In genomic region chr1:110336300-110337039, GRCh38 we compare ENCODE assay signal across 1 cellular context.
TF ChIP-seq lines count a peak whose summit lies in the region.

No MANE protein-coding gene starts in this region.

TF ChIP-seq in K562, 482 proteins besides CTCF, POLR2A, EP300 and RAD21 (continued from another document):
- TF ChIP-seq RNF219 (CRISPR knock-in tag; IDR thresholded peaks at IDR 0.05) (no peak), DIDO1 (tag; IDR thresholded peaks at IDR 0.05; ENCODE audit: low read depth) (no peak), ZEB2 (IDR thresholded peaks at IDR 0.05) (peak; percentile 60; the same call in 1 of the 2 replicates), ATF7 (IDR thresholded peaks at IDR 0.05) (peak; percentile 44; the same call in 1 of the 2 replicates), HINFP (tag; conservative IDR thresholded peaks at IDR 0.05; ENCODE audit: low read depth) (no peak), IFI16 (CRISPR knock-in tag; IDR thresholded peaks at IDR 0.05) (no peak), ZBTB49 (CRISPR knock-in tag; IDR thresholded peaks at IDR 0.05; ENCODE audit: borderline replicate concordance) (no peak), NR2C1 (IDR thresholded peaks at IDR 0.05) (no peak), NR2C1 (tag; IDR thresholded peaks at IDR 0.05) (0 out of 2 replicates have a peak, but pooled peaks have one; percentile 14), ZNF146 (CRISPR knock-in tag; IDR thresholded peaks at IDR 0.05; ENCODE audit: unreplicated experiment) (no peak), ARID1B (IDR thresholded peaks at IDR 0.05) (peak; percentile 81), RFX5 (IDR thresholded peaks at IDR 0.05; ENCODE audit: low read depth, low read length) (no peak), STAT5B (CRISPR knock-in tag; IDR thresholded peaks at IDR 0.05) (no peak), RFX1 (IDR thresholded peaks at IDR 0.05) (no peak), PML (IDR thresholded peaks at IDR 0.05; ENCODE audit: low read length) (no peak), SRSF1 (IDR thresholded peaks at IDR 0.05; ENCODE audit: low read depth, low read length) (no peak), NR0B1 (IDR thresholded peaks at IDR 0.05; ENCODE audit: partially characterized antibody) (no peak), RERE (CRISPR knock-in tag; IDR thresholded peaks at IDR 0.05; ENCODE audit: borderline replicate concordance) (no peak), STAT6 (CRISPR knock-in tag; IDR thresholded peaks at IDR 0.05) (no peak), KDM1A (IDR thresholded peaks at IDR 0.05) (peak; percentile 93 to 95), ZNF324 (CRISPR knock-in tag; IDR thresholded peaks at IDR 0.05) (no peak), THRAP3 (IDR thresholded peaks at IDR 0.05; ENCODE audit: borderline replicate concordance) (no peak), AFF4 (CRISPR knock-in tag; IDR thresholded peaks at IDR 0.05) (no peak), SMARCE1 (IDR thresholded peaks at IDR 0.05) (peak; percentile 96), JUND (IDR thresholded peaks at IDR 0.05; ENCODE audit: borderline replicate concordance, low read depth, low read length) (peak; percentile 94), JUND (tag; IDR thresholded peaks at IDR 0.05; ENCODE audit: borderline replicate concordance, low read depth, low read length) (peak; percentile 95), ZNF282 (CRISPR knock-in tag; IDR thresholded peaks at IDR 0.05) (no peak), IRF2 (CRISPR knock-in tag; IDR thresholded peaks at IDR 0.05) (no peak), FOXM1 (IDR thresholded peaks at IDR 0.05; ENCODE audit: low read depth) (no peak), FOXM1 (CRISPR knock-in tag; IDR thresholded peaks at IDR 0.05; ENCODE audit: low read depth) (no peak), MAX (CRISPR knock-in tag; IDR thresholded peaks at IDR 0.05) (no peak), ATF4 (CRISPR knock-in tag; IDR thresholded peaks at IDR 0.05) (no peak), PCBP1 (IDR thresholded peaks at IDR 0.05; ENCODE audit: low read depth, low read length, poor library complexity, severe bottlenecking) (no peak), GATAD2B (IDR thresholded peaks at IDR 0.05; ENCODE audit: borderline replicate concordance) (peak; percentile 70)
